14 cellular contexts compared by ENCODE assay signal in the genomic region with DNA sequence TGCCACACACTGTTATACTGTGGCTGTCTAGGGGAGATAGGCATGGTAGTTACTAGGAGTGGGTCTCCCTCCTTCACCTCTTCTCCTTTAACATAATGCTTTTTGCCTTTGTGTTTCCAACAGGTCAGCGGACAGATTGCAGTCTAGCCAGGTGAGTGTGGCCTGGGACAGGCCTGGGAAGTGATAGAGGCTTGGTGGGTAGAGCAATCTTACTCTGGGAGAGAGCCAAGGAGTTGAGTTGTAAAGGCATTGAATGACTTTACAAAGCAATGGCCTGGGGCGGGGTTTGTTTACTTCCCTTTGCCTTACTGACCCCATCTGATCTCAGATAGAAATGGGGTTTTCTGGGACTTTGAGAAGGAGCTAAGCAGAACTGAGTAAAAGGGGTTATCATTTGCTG. TPM values are rescaled to one million over a fixed set of nuclear protein-coding genes. Genes with fewer than 3 reads are reported as not detected.
DNase-seq lines count a peak whose midpoint lies in the region; TF ChIP-seq lines count a peak whose summit lies in the region.
"Had no signal": no experiment of that assay in that cellular context is flagged by ENCODE, and none has a peak within 500 bp of the region (broad histone marks: within the 10 kb centered on the region; RNA-seq: fewer than 3 reads in every experiment).

No MANE protein-coding gene starts in this region.

- DNase-seq in GM23248: peak; percentile 34
- peak; percentile 10 for DNase-seq in NCI-H69 (lab: John Stamatoyannopoulos, UW)
- DNase-seq in colonic mucosa: peak; percentile 89
- no peak for DNase-seq in osteoblast (ENCODE audit: insufficient read length, low spot score, missing footprints)
- no peak for DNase-seq in middle frontal gyrus (ENCODE audit: extremely low spot score, low spot score)
- no peak for DNase-seq in NCI-H524 (lab: John Stamatoyannopoulos, UW)
- DNase-seq in substantia nigra (lab: John Stamatoyannopoulos, UW): no peak
- no peak for DNase-seq in AG08395 (ENCODE audit: low spot score)
- DNase-seq: activated CD4-positive, CD25-positive, alpha-beta regulatory T cell; DND-41; H7; KG1; NCI-H1436 treated with DMSO at 0.1 percent for 48 hours; NCI-H510A had no signal

- H3K9me3 ChIP-seq in GM23248 (ENCODE audit: low read depth): no peaks in the 10 kb centered on the region
- no peaks in the 10 kb centered on the region for H3K9me3 ChIP-seq in colonic mucosa
- H3K9me3 ChIP-seq in osteoblast (ENCODE audit: low read depth, low read length): no peaks in the 10 kb centered on the region

- H3K27me3 ChIP-seq in GM23248 (replicated peaks; ENCODE audit: insufficient read depth) (no peaks in the 10 kb centered on the region), colonic mucosa (no peaks in the 10 kb centered on the region), osteoblast (ENCODE audit: insufficient read depth, low read length) (no peaks in the 10 kb centered on the region)

- H3K4me3 ChIP-seq in GM23248 (no peak overlapping the region), colonic mucosa (no peak overlapping the region), osteoblast (ENCODE audit: insufficient read depth, low read length) (peak overlapping the region; percentile 11)

- peaks cover 19% of the 10 kb centered on the region for H3K36me3 ChIP-seq in GM23248 (ENCODE audit: low read depth)
- no peaks in the 10 kb centered on the region for H3K36me3 ChIP-seq in colonic mucosa
- peaks cover 47% of the 10 kb centered on the region for H3K36me3 ChIP-seq in osteoblast (ENCODE audit: insufficient read depth, low read length)

- H4K20me1 ChIP-seq in GM23248 (ENCODE audit: insufficient read depth) (no peaks in the 10 kb centered on the region), osteoblast (ENCODE audit: insufficient read depth, low read length) (no peaks in the 10 kb centered on the region)

- WGBS in GM23248 (ENCODE audit: low coverage in 1 of 2, low lambda C conversion rate in 2 of 2, missing lambda C conversion rate in 2 of 2), 2 experiments: 91 to 93% methylated on average over 2 of the region's 2 CpGs

- H3K4me2 ChIP-seq in GM23248 (ENCODE audit: unreplicated experiment) (peak overlapping the region; percentile 58), osteoblast (ENCODE audit: insufficient read depth, low read length) (peak overlapping the region; percentile 35)

- no peak overlapping the region for H2AFZ ChIP-seq in GM23248
- H2AFZ ChIP-seq in osteoblast (ENCODE audit: low read length): no peak overlapping the region

- H3K9ac ChIP-seq in GM23248: no peak overlapping the region
- H3K9ac ChIP-seq in colonic mucosa (ENCODE audit: low read depth in 2 of 2, low read length in 2 of 2): peak overlapping the region in 1 of 2 donors; percentile 1

- no peaks in the 10 kb centered on the region for H3K9me2 ChIP-seq in GM23248 (ENCODE audit: insufficient read depth)

- intact Hi-C loops in colonic mucosa (cut with DNase I): no loop called here

- H3F3A ChIP-seq in GM23248 (ENCODE audit: insufficient read depth): peaks cover 29% of the 10 kb centered on the region

- in situ Hi-C loops in GM23248 (cut with MboI): no loop called here

- peak overlapping the region; percentile 68 for H3K27ac ChIP-seq in GM23248
- H3K27ac ChIP-seq in colonic mucosa: no peak overlapping the region
- peak overlapping the region; percentile 31 for H3K27ac ChIP-seq in osteoblast (ENCODE audit: low read depth, low read length)
- no peak overlapping the region for H3K27ac ChIP-seq in substantia nigra (ENCODE audit: low read depth, low read length, poor library complexity, severe bottlenecking)

- H3K4me1 ChIP-seq in GM23248 (ENCODE audit: insufficient read depth) (peaks cover 31% of the 10 kb centered on the region), colonic mucosa (peaks cover 7% of the 10 kb centered on the region), osteoblast (ENCODE audit: insufficient read depth, low read length) (peaks cover 15% of the 10 kb centered on the region)

- TF ChIP-seq CTCF in colonic mucosa (IDR thresholded peaks at IDR 0.05) (no peak), osteoblast (IDR thresholded peaks at IDR 0.05; ENCODE audit: extremely low read depth, low read depth, low read length) (no peak)

- H3K79me2 ChIP-seq in GM23248 (ENCODE audit: insufficient read depth) (no peaks in the 10 kb centered on the region), osteoblast (ENCODE audit: insufficient read depth, low read length) (no peaks in the 10 kb centered on the region)

RNA-seq across cellular contexts. Expression of a gene that starts 51.0 kb away (rescaled TPM):
- total RNA-seq in GM23248 (2014; rRNA removed; shearing (Covaris generic)): 12.5 and 17.7 TPM in 2 replicates
- 13.4 and 14.5 TPM in 2 replicates for polyA plus RNA-seq in GM23248 (2016; fragmentation: Nextera tagmentation; extraction: Ambion mirVana)
- total RNA-seq in colonic mucosa: 10 to 100 TPM; 15.9 to 28.4 TPM
- 14.7 and 18.8 TPM in 2 replicates for total RNA-seq in osteoblast

Comparison
In these comparisons a context has a peak if more than half of its experiments do, and no peak if none do; other contexts are left out.
1. DNase-seq: peak in GM23248 (single experiment), NCI-H69 (single experiment) and colonic mucosa (single experiment); none in osteoblast (single experiment), middle frontal gyrus (single experiment), NCI-H524 (0 of 2), substantia nigra (0 of 49) and AG08395 (single experiment).
2. H3K27ac ChIP-seq: peak in GM23248 (single experiment) and osteoblast (single experiment); none in colonic mucosa (single experiment) and substantia nigra (single experiment).